ENCODE assay signal across 8 cellular contexts in genomic region chr1:84573481-84573966, GRCh38. TPM values are rescaled to one million over a fixed set of nuclear protein-coding genes. Genes with fewer than 3 reads are reported as not detected.
DNase-seq lines count a peak whose midpoint lies in the region; ATAC-seq and TF ChIP-seq lines count a peak whose summit lies in the region.

No MANE protein-coding gene starts in this region.

- CTCF ChIA-PET in AG04450 (lab: Charles Lee), result interaction anchor here (0.8 to 2.0 kb wide), 5 partner anchors 13 to 432 kb away, joined by 3 to 8 read pairs (median 3); no protein-coding TSS in a partner anchor
- CTCF ChIA-PET in HEK293 (lab: Yijun Ruan, JAX), result interaction anchor here (0.9 to 1.8 kb wide), 3 partner anchors 47 to 93 kb away, joined by 3 to 5 read pairs (median 4); partner anchors contain the start of genes GNG5 and SPATA1

- H3K4me3 Mint-ChIP-seq in type B pancreatic cell, result peak overlapping the region; percentile 98

- DNase-seq in AG04450 (ENCODE audit: low read depth, low spot score) (no peak), ascending aorta (ENCODE audit: low spot score in 2 of 2) (no peak), left lung (no peak), type B pancreatic cell (ENCODE audit: extremely low spot score, unreplicated experiment) (no peak)

- H3K4me1 ChIP-seq in HEK293 (ENCODE audit: control insufficient read depth, insufficient read depth, low read length) (no peaks in the 10 kb centered on the region), ascending aorta (peaks cover 3 to 13% of the 10 kb centered on the region in 2 donors), left lung (peaks cover 0 to 38% of the 10 kb centered on the region in 2 donors)

- H3K9me3 Mint-ChIP-seq in type B pancreatic cell, result peaks cover 6% of the 10 kb centered on the region

- H3K9me3 ChIP-seq in AG04450 (ENCODE audit: control insufficient read depth, insufficient read depth, low read length) (no peaks in the 10 kb centered on the region), HEK293 (ENCODE audit: control insufficient read depth, insufficient read depth, low read depth, low read length) (no peaks in the 10 kb centered on the region), ascending aorta (no peaks in the 10 kb centered on the region), left lung (no peaks in the 10 kb centered on the region)

- H3K36me3 ChIP-seq in HEK293 (ENCODE audit: control insufficient read depth in 2 of 2, insufficient read depth in 1 of 2, low read length in 2 of 2) (peaks cover 0 to 20% of the 10 kb centered on the region in 2 experiments; a peak in 1 of 3 replicates), ascending aorta (no peaks in the 10 kb centered on the region), left lung (peaks cover 0 to 6% of the 10 kb centered on the region in 2 donors)

- H3K4me3 ChIP-seq in AG04450 (ENCODE audit: low read depth, low read length) (peak overlapping the region; percentile 79), HEK293 (ENCODE audit: low read depth, low read length) (peak overlapping the region; percentile 63), ascending aorta (peak overlapping the region; percentile 87 to 89), left lung (peak overlapping the region; percentile 53 to 71)

- H3K4me1 Mint-ChIP-seq in type B pancreatic cell (ENCODE audit: unreplicated experiment), result peaks cover 29% of the 10 kb centered on the region

- intact Hi-C loops in ascending aorta (cut with DNase I), result loop anchor here (5.0 kb wide), 2 partner anchors 119 to 576 kb away; partner anchors contain the start of genes SSX2IP and TTLL7
- intact Hi-C loops in left lung (cut with DNase I), result no loop called here

- H3K27me3 Mint-ChIP-seq in type B pancreatic cell, result no peaks in the 10 kb centered on the region

- POLR2A ChIA-PET in AG04450 (lab: Yijun Ruan, JAX) (interaction anchor here (0.7 to 2.3 kb wide), 4 partner anchors 10 to 68 kb away, joined by 4 to 35 read pairs (median 4); partner anchors contain the start of genes GNG5 and SPATA1), HEK293 (lab: Yijun Ruan, JAX) (interaction anchor here (0.6 to 2.7 kb wide), 11 partner anchors 9 to 748 kb away, joined by 3 to 20 read pairs (median 5); partner anchors contain the start of genes GNG5, RPF1 and SPATA1)

- no peak for TF ChIP-seq POLR2A in GM18505 (IDR thresholded peaks at IDR 0.05; ENCODE audit: borderline replicate concordance, extremely low read depth, insufficient read depth, insufficient read length)

- peak overlapping the region; percentile 99 for H3K27ac Mint-ChIP-seq in type B pancreatic cell

- no peak for TF ChIP-seq CTCF in AG04450 (IDR thresholded peaks at IDR 0.05; ENCODE audit: low read depth, low read length)
- no peak for TF ChIP-seq CTCF in HEK293 (tag by site-specific recombination; IDR thresholded peaks at IDR 0.05)
- TF ChIP-seq CTCF in ascending aorta (IDR thresholded peaks at IDR 0.05), result no peak
- TF ChIP-seq CTCF in left lung (IDR thresholded peaks at IDR 0.05), result no peak
- TF ChIP-seq CTCF in type B pancreatic cell (conservative IDR thresholded peaks at IDR 0.05), result no peak

- peak overlapping the region; percentile 98 for H3K27ac ChIP-seq in AG04450 (ENCODE audit: low read depth, low read length)
- H3K27ac ChIP-seq in HEK293 (ENCODE audit: extremely low read depth, low read depth, low read length), result peak overlapping the region; percentile 93
- peak overlapping the region; percentile 99 to 100 for H3K27ac ChIP-seq in ascending aorta
- H3K27ac ChIP-seq in left lung, result peak overlapping the region; percentile 99 to 100

- H3K36me3 Mint-ChIP-seq in type B pancreatic cell, result peaks cover 15% of the 10 kb centered on the region

- H3K27me3 ChIP-seq in AG04450 (ENCODE audit: control insufficient read depth, insufficient read depth, low read length) (no peaks in the 10 kb centered on the region), ascending aorta (no peaks in the 10 kb centered on the region), left lung (no peaks in the 10 kb centered on the region)

- ATAC-seq in left lung (no peak), HG03159 (IDR thresholded peaks at IDR 0.05; ENCODE audit: unreplicated experiment) (no peak), HG03280 (IDR thresholded peaks at IDR 0.05; ENCODE audit: unreplicated experiment) (no peak), GM18505 (IDR thresholded peaks at IDR 0.05; ENCODE audit: unreplicated experiment) (no peak)

TF ChIP-seq in HEK293, 187 proteins besides CTCF, POLR2A, EP300 and RAD21:
- TF ChIP-seq ATF2 (tag by site-specific recombination; IDR thresholded peaks at IDR 0.05; ENCODE audit: low read depth) (0 out of 2 replicates have a peak, but pooled peaks have one; percentile 6), ZNF621 (tag by site-specific recombination; IDR thresholded peaks at IDR 0.05) (no peak), ZNF335 (tag by site-specific recombination; conservative IDR thresholded peaks at IDR 0.05) (peak; percentile 51; the same call in 1 of the 2 replicates)

RNA-seq across cellular contexts. Expression of gene CTBS, which starts 0.7 kb away (rescaled TPM):
- polyA plus RNA-seq in AG04450 (2011; rRNA removed), result 25.0 and 37.3 TPM in 2 replicates
- 9.0 and 12.5 TPM in 2 replicates for polyA minus RNA-seq in AG04450 (2011; rRNA and poly(A)+ RNA removed)
- 14.5 TPM for total RNA-seq in ascending aorta
- total RNA-seq in left lung, result 10 to 100 TPM; 22.1 to 25.7 TPM
- 10.6 and 11.3 TPM in 2 replicates for total RNA-seq in type B pancreatic cell (ENCODE audit: low replicate concordance)
